In genomic region chr10:127889605-127890195, GRCh38 we compare ENCODE assay signal across 16 cellular contexts. TPM values are rescaled to one million over a fixed set of nuclear protein-coding genes. Genes with fewer than 3 reads are reported as not detected.
A peak's percentile ranks its signal among the peaks of the same experiment; 100 is the strongest.
DNase-seq lines count a peak whose midpoint lies in the region; ATAC-seq, FAIRE-seq and TF ChIP-seq lines count a peak whose summit lies in the region.
"Had no signal": no experiment of that assay in that cellular context is flagged by ENCODE, and none has a peak within 500 bp of the region (broad histone marks: within the 10 kb centered on the region; RNA-seq: fewer than 3 reads in every experiment).

No MANE protein-coding gene starts in this region.

- peak overlapping the region in 1 of 2 donors; percentile 48 for H3K27ac ChIP-seq in breast epithelium
- peak overlapping the region; percentile 44 to 67 for H3K27ac ChIP-seq in liver (ENCODE audit: low read depth in 1 of 2, low read length in 2 of 2)
- H3K27ac ChIP-seq in upper lobe of right lung: peak overlapping the region; percentile 30

- TF ChIP-seq CTCF in MCF 10A (IDR thresholded peaks at IDR 0.05; ENCODE audit: unreplicated experiment): no peak
- no peak for TF ChIP-seq CTCF in breast epithelium (IDR thresholded peaks at IDR 0.05)
- no peak for TF ChIP-seq CTCF in bronchial epithelial cell (IDR thresholded peaks at IDR 0.05; ENCODE audit: insufficient read depth, low read length, severe bottlenecking)
- no peak for TF ChIP-seq CTCF in liver (IDR thresholded peaks at IDR 0.05; ENCODE audit: low read depth, low read length, missing input control)
- TF ChIP-seq CTCF in upper lobe of right lung (IDR thresholded peaks at IDR 0.05): no peak
- no peak for TF ChIP-seq CTCF in GM10266 (IDR thresholded peaks at IDR 0.05; ENCODE audit: control insufficient read depth, insufficient read depth, low read depth, missing control alignments)

- POLR2A ChIA-PET in MCF 10A (lab: Yijun Ruan, JAX): interaction anchor here (0.6 kb wide), 1 partner anchor 42 kb away, joined by 3 read pairs; no protein-coding TSS in a partner anchor

- intact Hi-C loops in MCF 10A (cut with micrococcal nuclease) (no loop called here), breast epithelium (cut with DNase I; ENCODE audit: low total_unique reads) (no loop called here), upper lobe of right lung (cut with DNase I) (no loop called here)

- 30% methylated on average over 4 of the region's 4 CpGs for WGBS in liver

- no peak for TF ChIP-seq POLR2A in breast epithelium (IDR thresholded peaks at IDR 0.05)

- H3K4me3 ChIP-seq in breast epithelium (no peak overlapping the region), bronchial epithelial cell (ENCODE audit: low read depth, low read length) (no peak overlapping the region), liver (ENCODE audit: low read depth in 1 of 3, low read length in 3 of 3) (peak overlapping the region in 1 of 3 donors; percentile 25), upper lobe of right lung (no peak overlapping the region)

- no peak overlapping the region for H3K9ac ChIP-seq in liver (ENCODE audit: low read depth in 1 of 2, low read length in 2 of 2)

- no peak overlapping the region for H3K4me3 Mint-ChIP-seq in MCF 10A (ENCODE audit: unreplicated experiment)
- no peak overlapping the region for H3K4me3 Mint-ChIP-seq in stimulated activated naive B cell treated with anti-CD40 and anti-IgM and Interleukin-4, amounts not matched to agents 10 μg/mL and 1 μg/mL and 100 μg/mL, for 72 hours
- H3K4me3 Mint-ChIP-seq: activated T-cell treated with anti-CD3 and anti-CD28 coated beads, Interleukin-2, amount 50 U/mL, for 24 hours; nephron; stimulated activated naive CD8-positive, alpha-beta T cell treated with anti-CD3 and anti-CD28 coated beads, Interleukin-15, amount 100 ng/mL, for 72 hours had no signal

- no peaks in the 10 kb centered on the region for H3K4me1 ChIP-seq in breast epithelium
- H3K4me1 ChIP-seq in liver (ENCODE audit: control insufficient read depth in 4 of 4, insufficient read depth in 4 of 4, low read length in 3 of 4): peaks cover 7 to 44% (median 25%) of the 10 kb centered on the region in 4 donors
- no peaks in the 10 kb centered on the region for H3K4me1 ChIP-seq in upper lobe of right lung

- H3K36me3 Mint-ChIP-seq in MCF 10A (ENCODE audit: insufficient read depth, unreplicated experiment): no peaks in the 10 kb centered on the region
- no peaks in the 10 kb centered on the region for H3K36me3 Mint-ChIP-seq in stimulated activated naive B cell treated with anti-CD40 and anti-IgM and Interleukin-4, amounts not matched to agents 10 μg/mL and 1 μg/mL and 100 μg/mL, for 72 hours

- CTCF ChIA-PET in MCF 10A (lab: Yijun Ruan, JAX): interaction anchor here (1.2 to 4.3 kb wide), 3 partner anchors 10 to 122 kb away, joined by 4 to 23 read pairs (median 5); no protein-coding TSS in a partner anchor

- no peaks in the 10 kb centered on the region for H3K9me3 Mint-ChIP-seq in MCF 10A (ENCODE audit: unreplicated experiment)
- no peaks in the 10 kb centered on the region for H3K9me3 Mint-ChIP-seq in stimulated activated naive B cell treated with anti-CD40 and anti-IgM and Interleukin-4, amounts not matched to agents 10 μg/mL and 1 μg/mL and 100 μg/mL, for 72 hours
- H3K9me3 Mint-ChIP-seq: activated T-cell treated with anti-CD3 and anti-CD28 coated beads, Interleukin-2, amount 50 U/mL, for 24 hours; nephron; stimulated activated naive CD8-positive, alpha-beta T cell treated with anti-CD3 and anti-CD28 coated beads, Interleukin-15, amount 100 ng/mL, for 72 hours had no signal

- H3K9me3 ChIP-seq in breast epithelium: no peaks in the 10 kb centered on the region
- H3K9me3 ChIP-seq in liver (ENCODE audit: control insufficient read depth in 4 of 4, low read length in 3 of 4): no peaks in the 10 kb centered on the region
- no peaks in the 10 kb centered on the region for H3K9me3 ChIP-seq in upper lobe of right lung

- H3K4me1 Mint-ChIP-seq in MCF 10A (ENCODE audit: insufficient read depth, unreplicated experiment): peaks cover 15% of the 10 kb centered on the region
- peaks cover 0 to 2% of the 10 kb centered on the region in 2 donors for H3K4me1 Mint-ChIP-seq in stimulated activated naive B cell treated with anti-CD40 and anti-IgM and Interleukin-4, amounts not matched to agents 10 μg/mL and 1 μg/mL and 100 μg/mL, for 72 hours

- DNase-seq in MCF 10A (ENCODE audit: unreplicated experiment) (peak; percentile 72), breast epithelium (ENCODE audit: low spot score in 2 of 2) (no peak), bronchial epithelial cell (ENCODE audit: low read depth) (peak; percentile 68), upper lobe of right lung (no peak), GF-D8 (lab: John Stamatoyannopoulos, UW) (no peak), GM10266 (ENCODE audit: extremely low spot score) (no peak)
- no peak for DNase-seq in stimulated activated naive B cell treated with anti-CD40 and anti-IgM and Interleukin-4, amounts not matched to agents 10 μg/mL and 1 μg/mL and 100 μg/mL, for 72 hours
- DNase-seq: 8988T; activated T-cell treated with anti-CD3 and anti-CD28 coated beads, Interleukin-2, amount 50 U/mL, for 24 hours; caudate nucleus; NCI-H1436; stimulated activated naive CD8-positive, alpha-beta T cell treated with anti-CD3 and anti-CD28 coated beads, Interleukin-15, amount 100 ng/mL, for 72 hours had no signal

- FAIRE-seq in bronchial epithelial cell (lab: Jason Lieb, UNC): peak; percentile 83
- FAIRE-seq: H1 had no signal

- H3K27me3 Mint-ChIP-seq in MCF 10A (ENCODE audit: insufficient read depth, unreplicated experiment): no peaks in the 10 kb centered on the region
- H3K27me3 Mint-ChIP-seq in stimulated activated naive B cell treated with anti-CD40 and anti-IgM and Interleukin-4, amounts not matched to agents 10 μg/mL and 1 μg/mL and 100 μg/mL, for 72 hours: peaks cover 6 to 7% of the 10 kb centered on the region in 2 donors

- peak; percentile 70 for ATAC-seq in upper lobe of right lung
- no peak for ATAC-seq in stimulated activated naive B cell treated with anti-CD40 and anti-IgM and Interleukin-4, amounts not matched to agents 10 μg/mL and 1 μg/mL and 100 μg/mL, for 72 hours (replicated peaks)
- ATAC-seq: stimulated activated naive CD8-positive, alpha-beta T cell treated with anti-CD3 and anti-CD28 coated beads, Interleukin-15, amount 100 ng/mL, for 72 hours had no signal

- no peaks in the 10 kb centered on the region for H3K27me3 ChIP-seq in breast epithelium
- H3K27me3 ChIP-seq in bronchial epithelial cell (ENCODE audit: control insufficient read depth, insufficient read depth, low read length): no peaks in the 10 kb centered on the region
- H3K27me3 ChIP-seq in liver (ENCODE audit: control insufficient read depth in 4 of 4, insufficient read depth in 4 of 4, low read length in 3 of 4): no peaks in the 10 kb centered on the region
- H3K27me3 ChIP-seq in upper lobe of right lung: no peaks in the 10 kb centered on the region

- H3K27ac Mint-ChIP-seq in MCF 10A (ENCODE audit: low read depth, unreplicated experiment): peak overlapping the region; percentile 89
- no peak overlapping the region for H3K27ac Mint-ChIP-seq in stimulated activated naive B cell treated with anti-CD40 and anti-IgM and Interleukin-4, amounts not matched to agents 10 μg/mL and 1 μg/mL and 100 μg/mL, for 72 hours
- H3K27ac Mint-ChIP-seq: activated T-cell treated with anti-CD3 and anti-CD28 coated beads, Interleukin-2, amount 50 U/mL, for 24 hours; nephron; stimulated activated naive CD8-positive, alpha-beta T cell treated with anti-CD3 and anti-CD28 coated beads, Interleukin-15, amount 100 ng/mL, for 72 hours had no signal

- no TSS peak for BruUV-seq in MCF 10A (replicated peaks; lab: Mats Ljungman, UMichigan)

- no peak for TF ChIP-seq RAD21 in liver (IDR thresholded peaks at IDR 0.05)

- H3K36me3 ChIP-seq in breast epithelium (no peaks in the 10 kb centered on the region), bronchial epithelial cell (ENCODE audit: control insufficient read depth, insufficient read depth, low read length) (no peaks in the 10 kb centered on the region), liver (ENCODE audit: control insufficient read depth in 4 of 4, insufficient read depth in 3 of 4, low read depth in 1 of 4, low read length in 3 of 4) (no peaks in the 10 kb centered on the region), upper lobe of right lung (no peaks in the 10 kb centered on the region)

TF ChIP-seq in liver, 16 proteins besides CTCF, POLR2A, EP300 and RAD21 (continues in another document):
- TF ChIP-seq REST (IDR thresholded peaks at IDR 0.05) (no peak), FOXA1 (IDR thresholded peaks at IDR 0.05) (no peak), EGR1 (IDR thresholded peaks at IDR 0.05; ENCODE audit: low read depth in 2 of 2) (no peak), HNF4G (IDR thresholded peaks at IDR 0.05) (no peak)

RNA-seq across cellular contexts. Expression of gene CLRN3, which starts 3.0 kb away (rescaled TPM):
- total RNA-seq in MCF 10A (2022): not detected in 2 replicates
- under 1 TPM in 1 of 3 donors, not detected in 2; 0.98 TPM for total RNA-seq in breast epithelium
- total RNA-seq in bronchial epithelial cell: not detected in 2 replicates
- total RNA-seq in liver: 1 to 10 TPM in 1 of 2 donors, under 1 TPM in 1; 0.33 to 5.7 TPM
- polyA plus RNA-seq in liver: 10 to 100 TPM in 1 of 2 donors, 1 to 10 TPM in 1; 8.1 to 16.9 TPM
- total RNA-seq in upper lobe of right lung: not detected
- total RNA-seq: G401, H1 had no signal
- polyA plus RNA-seq: H1 had no signal

RNA-seq across cellular contexts. Expression of gene PTPRE, which starts 17.2 kb away (rescaled TPM):
- 21.8 and 34.6 TPM in 2 replicates for total RNA-seq in MCF 10A (2022)
- 10 to 100 TPM; 11.8 to 42.9 (median 25.6) TPM for total RNA-seq in breast epithelium
- total RNA-seq in bronchial epithelial cell: 5.9 and 7.9 TPM in 2 replicates
- total RNA-seq in liver: 10 to 100 TPM in 1 of 2 donors, 1 to 10 TPM in 1; 4.0 to 12.5 TPM
- polyA plus RNA-seq in liver: 1 to 10 TPM; 1.5 to 3.5 TPM
- 70.6 TPM for total RNA-seq in upper lobe of right lung
- total RNA-seq: G401 had no signal

Comparison
In these comparisons a context has a peak if more than half of its experiments do, and no peak if none do; other contexts are left out.
1. DNase-seq: peak in MCF 10A (single experiment) and bronchial epithelial cell (single experiment); none in breast epithelium (0 of 2), upper lobe of right lung (single experiment), GF-D8 (single experiment), stimulated activated naive B cell treated with anti-CD40 and anti-IgM and Interleukin-4, amounts not matched to agents 10 μg/mL and 1 μg/mL and 100 μg/mL, for 72 hours (single experiment) and GM10266 (single experiment).